8 cellular contexts compared by ENCODE assay signal in the genomic region with DNA sequence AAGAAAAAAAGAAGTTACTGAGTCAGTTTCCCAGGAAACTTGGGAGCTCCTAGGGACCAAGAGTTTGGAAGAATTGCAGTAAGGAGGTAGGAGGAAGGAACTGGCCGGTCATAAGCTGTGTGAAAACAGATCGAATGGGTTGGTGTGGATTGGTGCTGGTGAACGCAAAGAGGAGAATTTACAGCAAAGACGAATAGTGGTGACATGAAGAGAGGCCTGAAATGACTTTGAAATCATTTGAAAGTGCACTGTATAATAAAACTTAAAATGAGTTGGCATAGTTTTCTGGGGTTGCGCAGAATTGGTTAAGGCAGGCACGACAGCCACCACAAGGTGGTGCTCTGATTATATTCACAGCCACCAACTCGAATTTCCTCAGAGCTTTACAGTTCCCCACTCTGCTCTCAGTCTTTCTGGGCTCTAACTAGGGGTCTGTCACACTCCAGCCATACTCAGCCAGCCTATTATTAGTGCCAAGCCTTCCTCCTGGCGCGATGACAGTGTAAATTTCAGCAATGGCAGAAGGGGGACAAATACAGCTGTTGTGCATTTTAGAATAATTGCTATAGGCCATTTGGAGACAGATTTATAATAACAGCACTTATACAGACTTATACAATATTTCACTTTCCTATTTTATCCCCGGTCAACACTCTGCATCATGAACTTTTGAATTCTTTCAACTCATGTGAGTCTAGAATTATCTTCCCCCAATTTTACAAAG. TPM values are rescaled to one million over a fixed set of nuclear protein-coding genes. Genes with fewer than 3 reads are reported as not detected.
DNase-seq lines count a peak whose midpoint lies in the region; TF ChIP-seq lines count a peak whose summit lies in the region.

No MANE protein-coding gene starts in this region.

- H3K27me3 Mint-ChIP-seq in Caco-2 (ENCODE audit: insufficient read depth, unreplicated experiment) = peaks cover 3% of the 10 kb centered on the region
- H3K27me3 Mint-ChIP-seq in activated naive CD4-positive, alpha-beta T cell treated with anti-CD3 and anti-CD28 coated beads for 36 hours (ENCODE audit: low read depth) = no peaks in the 10 kb centered on the region

- no TSS peak for BruUV-seq in Caco-2 (replicated peaks; lab: Mats Ljungman, UMichigan)

- TF ChIP-seq CTCF in Caco-2 (IDR thresholded peaks at IDR 0.05; ENCODE audit: insufficient read depth in 1 of 2, low read depth in 1 of 2, low read length in 1 of 2, severe bottlenecking in 1 of 2, unreplicated experiment in 1 of 2) (peak; percentile 93), cardiac muscle cell (IDR thresholded peaks at IDR 0.05; ENCODE audit: low read depth, low read length) (peak; percentile 79)

- DNase-seq in Caco-2 = peak in 1 of 2 experiments; percentile 55
- DNase-seq in GM23248 = peak; percentile 63
- DNase-seq in NCI-H748 (lab: John Stamatoyannopoulos, UW; ENCODE audit: unreplicated experiment) = peak; percentile 46
- peak; percentile 54 for DNase-seq in activated naive CD4-positive, alpha-beta T cell treated with anti-CD3 and anti-CD28 coated beads for 36 hours
- DNase-seq in cardiac muscle cell (ENCODE audit: low read depth in 1 of 2, low spot score in 1 of 2) = peak; percentile 50 to 84
- peak; percentile 19 for DNase-seq in putamen (ENCODE audit: low spot score)
- no peak for DNase-seq in COLO829 (ENCODE audit: low spot score)
- no peak for DNase-seq in DMS114 treated with DMSO at 0.1 percent for 48 hours (lab: John Stamatoyannopoulos, UW; ENCODE audit: unreplicated experiment)

- H3K27ac Mint-ChIP-seq in Caco-2 (ENCODE audit: unreplicated experiment) = no peak overlapping the region
- no peak overlapping the region for H3K27ac Mint-ChIP-seq in activated naive CD4-positive, alpha-beta T cell treated with anti-CD3 and anti-CD28 coated beads for 36 hours

- WGBS in GM23248 (ENCODE audit: low coverage in 1 of 2, low lambda C conversion rate in 2 of 2, missing lambda C conversion rate in 2 of 2), 2 experiments = 19 to 24% methylated on average over 10 of the region's 10 CpGs

- intact Hi-C loops in Caco-2 (cut with micrococcal nuclease; ENCODE audit: unreplicated experiment) = loop anchor here (1.0 to 5.0 kb wide), 4 partner anchors 81 to 366 kb away; partner anchors contain the start of gene HTR3A
- intact Hi-C loops in activated naive CD4-positive, alpha-beta T cell treated with anti-CD3 and anti-CD28 coated beads for 36 hours (cut with micrococcal nuclease) = loop anchor here (1.0 to 10.0 kb wide), 4 partner anchors 98 to 365 kb away; partner anchors contain the start of gene ZBTB16

- POLR2A ChIA-PET in Caco-2 (lab: Charles Lee) = no interaction called here

- in situ Hi-C loops in GM23248 (cut with MboI) = no loop called here

- H3K4me1 Mint-ChIP-seq in Caco-2 (ENCODE audit: low read depth, unreplicated experiment) = peaks cover 7% of the 10 kb centered on the region
- H3K4me1 Mint-ChIP-seq in activated naive CD4-positive, alpha-beta T cell treated with anti-CD3 and anti-CD28 coated beads for 36 hours (ENCODE audit: low read depth) = no peaks in the 10 kb centered on the region

- H3K4me3 ChIP-seq in Caco-2 (ENCODE audit: low read depth, low read length) (no peak overlapping the region), GM23248 (no peak overlapping the region), cardiac muscle cell (no peak overlapping the region)

- H3K4me2 ChIP-seq in GM23248 (ENCODE audit: unreplicated experiment) = no peak overlapping the region

- H3K79me2 ChIP-seq in GM23248 (ENCODE audit: insufficient read depth) = no peaks in the 10 kb centered on the region

- no peaks in the 10 kb centered on the region for H3K9me3 Mint-ChIP-seq in Caco-2 (ENCODE audit: unreplicated experiment)
- H3K9me3 Mint-ChIP-seq in activated naive CD4-positive, alpha-beta T cell treated with anti-CD3 and anti-CD28 coated beads for 36 hours = no peaks in the 10 kb centered on the region

- H3K9me3 ChIP-seq in Caco-2 = no peaks in the 10 kb centered on the region; the same call in 1 of the 2 replicates
- H3K9me3 ChIP-seq in GM23248 (ENCODE audit: low read depth) = no peaks in the 10 kb centered on the region
- no peaks in the 10 kb centered on the region for H3K9me3 ChIP-seq in cardiac muscle cell (ENCODE audit: low read depth)

- H3F3A ChIP-seq in GM23248 (ENCODE audit: insufficient read depth) = no peaks in the 10 kb centered on the region

- H3K36me3 ChIP-seq in Caco-2 (ENCODE audit: control insufficient read depth, insufficient read depth, low read length) (no peaks in the 10 kb centered on the region), GM23248 (ENCODE audit: low read depth) (no peaks in the 10 kb centered on the region), cardiac muscle cell (no peaks in the 10 kb centered on the region)

- H3K4me3 Mint-ChIP-seq in Caco-2 (ENCODE audit: unreplicated experiment) = no peak overlapping the region
- H3K4me3 Mint-ChIP-seq in activated naive CD4-positive, alpha-beta T cell treated with anti-CD3 and anti-CD28 coated beads for 36 hours = no peak overlapping the region

- no peaks in the 10 kb centered on the region for H3K27me3 ChIP-seq in Caco-2 (replicated peaks; ENCODE audit: control insufficient read depth, insufficient read depth, low read length)
- peaks cover 27% of the 10 kb centered on the region; the same call in 1 of the 2 replicates for H3K27me3 ChIP-seq in GM23248 (replicated peaks; ENCODE audit: insufficient read depth)
- no peaks in the 10 kb centered on the region for H3K27me3 ChIP-seq in cardiac muscle cell

- no peaks in the 10 kb centered on the region for H3K9me2 ChIP-seq in GM23248 (ENCODE audit: insufficient read depth)

- H4K20me1 ChIP-seq in GM23248 (ENCODE audit: insufficient read depth) = no peaks in the 10 kb centered on the region

- H3K27ac ChIP-seq in GM23248 = no peak overlapping the region
- H3K27ac ChIP-seq in cardiac muscle cell = no peak overlapping the region

- CTCF ChIA-PET in Caco-2 (lab: Charles Lee) = interaction anchor here (0.6 to 4.4 kb wide), 25 partner anchors 10 to 1136 kb away, joined by 3 to 86 read pairs (median 4); partner anchors contain the start of genes HTR3B and USP28
- CTCF ChIA-PET in activated naive CD4-positive, alpha-beta T cell treated with anti-CD3 and anti-CD28 coated beads for 36 hours (lab: Charles Lee) = interaction anchor here (0.6 to 7.4 kb wide), 17 partner anchors 9 to 1666 kb away, joined by 3 to 108 read pairs (median 3); no protein-coding TSS in a partner anchor

- no peak overlapping the region for H3K9ac ChIP-seq in GM23248

- no peak overlapping the region for H2AFZ ChIP-seq in GM23248

- no peaks in the 10 kb centered on the region for H3K36me3 Mint-ChIP-seq in Caco-2 (ENCODE audit: insufficient read depth, unreplicated experiment)
- H3K36me3 Mint-ChIP-seq in activated naive CD4-positive, alpha-beta T cell treated with anti-CD3 and anti-CD28 coated beads for 36 hours (ENCODE audit: low read depth) = no peaks in the 10 kb centered on the region

- H3K4me1 ChIP-seq in Caco-2 (no peaks in the 10 kb centered on the region), GM23248 (ENCODE audit: insufficient read depth) (no peaks in the 10 kb centered on the region), cardiac muscle cell (ENCODE audit: low read depth) (peaks cover 34% of the 10 kb centered on the region)

RNA-seq across cellular contexts. Expression of gene HTR3B, which starts 8.3 kb away (rescaled TPM):
- total RNA-seq in Caco-2 (2022) (not detected in 2 replicates), cardiac muscle cell (not detected in 2 replicates)
- total RNA-seq in GM23248 (2014; rRNA removed; shearing (Covaris generic)) = not detected in 2 replicates
- polyA plus RNA-seq in GM23248 (2016; fragmentation: Nextera tagmentation; extraction: Ambion mirVana) (not detected in 2 replicates), cardiac muscle cell (not detected in 2 replicates)
- not detected for total RNA-seq in activated naive CD4-positive, alpha-beta T cell treated with anti-CD3 and anti-CD28 coated beads for 36 hours

RNA-seq across cellular contexts. Expression of gene USP28, which starts 20.9 kb away (rescaled TPM):
- total RNA-seq in Caco-2 (2022) (63.8 and 74.4 TPM in 2 replicates), cardiac muscle cell (95.9 and 148 TPM in 2 replicates)
- total RNA-seq in GM23248 (2014; rRNA removed; shearing (Covaris generic)) = 20.6 and 25.1 TPM in 2 replicates
- polyA plus RNA-seq in GM23248 (2016; fragmentation: Nextera tagmentation; extraction: Ambion mirVana) (14.5 and 17.1 TPM in 2 replicates), cardiac muscle cell (99.2 and 105 TPM in 2 replicates)
- 10 to 100 TPM; 26.1 to 26.8 TPM for total RNA-seq in activated naive CD4-positive, alpha-beta T cell treated with anti-CD3 and anti-CD28 coated beads for 36 hours

Comparison
In these comparisons a context has a peak if more than half of its experiments do, and no peak if none do; other contexts are left out.
1. DNase-seq: peak in GM23248 (single experiment), NCI-H748 (single experiment), activated naive CD4-positive, alpha-beta T cell treated with anti-CD3 and anti-CD28 coated beads for 36 hours (single experiment), cardiac muscle cell (2 of 2) and putamen (single experiment); none in COLO829 (single experiment) and DMS114 treated with DMSO at 0.1 percent for 48 hours (single experiment).